ENCODE assay signal across 18 cellular contexts in genomic region chr20:40702504-40702903, GRCh38. TPM values are rescaled to one million over a fixed set of nuclear protein-coding genes. Genes with fewer than 3 reads are reported as not detected.
A peak's percentile ranks its signal among the peaks of the same experiment; 100 is the strongest.
DNase-seq lines count a peak whose midpoint lies in the region; ATAC-seq and TF ChIP-seq lines count a peak whose summit lies in the region.
"Had no signal": no experiment of that assay in that cellular context is flagged by ENCODE, and none has a peak within 500 bp of the region (broad histone marks: within the 10 kb centered on the region; RNA-seq: fewer than 3 reads in every experiment).

No MANE protein-coding gene starts in this region.

- H3K9me2 ChIP-seq in GM23338 (ENCODE audit: insufficient read depth), result no peaks in the 10 kb centered on the region

- no peak overlapping the region for H2AFZ ChIP-seq in GM23338

- DNase-seq in GM23338 (ENCODE audit: low spot score) (peak; percentile 56), Panc1 (ENCODE audit: low read depth, low spot score) (no peak), fibroblast of the aortic adventitia (ENCODE audit: low read depth) (peak; percentile 13), NCI-H2107 treated with DMSO at 0.1 percent for 48 hours (lab: John Stamatoyannopoulos, UW; ENCODE audit: unreplicated experiment) (no peak), H4 (ENCODE audit: low spot score) (no peak)
- DNase-seq: activated CD4-positive, alpha-beta T cell treated with anti-CD3 and anti-CD28 coated beads, Interleukin-2, amount 50 U/mL, for 48 hours; amniotic stem cell; CD4-positive, CD25-positive, alpha-beta regulatory T cell; naive thymus-derived CD4-positive, alpha-beta T cell; NCI-H1930; NCI-H748 treated with DMSO at 0.1 percent for 48 hours had no signal

- CTCF ChIA-PET in Panc1 (lab: Charles Lee), result no interaction called here

- ATAC-seq in GM23338 (no peak), Panc1 (no peak), HG02852 (IDR thresholded peaks at IDR 0.05; ENCODE audit: unreplicated experiment) (no peak), GM19023 (IDR thresholded peaks at IDR 0.05; ENCODE audit: unreplicated experiment) (no peak)
- ATAC-seq: activated T-helper 17 cell treated with anti-CD3 and anti-CD28 coated beads, Interleukin-2, amount 50 U/mL, for 72 hours; naive thymus-derived CD4-positive, alpha-beta T cell had no signal

- peaks cover 13% of the 10 kb centered on the region for H3K9me3 Mint-ChIP-seq in GM23338
- H3K9me3 Mint-ChIP-seq: activated T-helper 17 cell treated with anti-CD3 and anti-CD28 coated beads, Interleukin-2, amount 50 U/mL, for 72 hours; naive thymus-derived CD4-positive, alpha-beta T cell had no signal

- H3F3A ChIP-seq in GM23338 (replicated peaks; ENCODE audit: low read depth), result no peaks in the 10 kb centered on the region

- no peaks in the 10 kb centered on the region for H3K9me3 ChIP-seq in Panc1 (ENCODE audit: control insufficient read depth, insufficient read depth, low read depth, low read length)
- H3K9me3 ChIP-seq: SJSA1, thoracic aorta had no signal

- TF ChIP-seq CTCF in C4-2B (conservative IDR thresholded peaks at IDR 0.05) (peak; percentile 51), GM23338 (conservative IDR thresholded peaks at IDR 0.05; ENCODE audit: low read depth in 2 of 2) (peak; percentile 52 to 56), Panc1 (IDR thresholded peaks at IDR 0.05) (peak; percentile 34), fibroblast of the aortic adventitia (IDR thresholded peaks at IDR 0.05; ENCODE audit: insufficient read depth, low read length) (no peak)

- H3K4me1 ChIP-seq in GM23338 (ENCODE audit: insufficient read depth) (no peaks in the 10 kb centered on the region), Panc1 (ENCODE audit: control insufficient read depth, insufficient read depth, low read length) (no peaks in the 10 kb centered on the region)
- H3K4me1 ChIP-seq: SJSA1 had no signal

- H4K20me1 ChIP-seq in GM23338 (replicated peaks; ENCODE audit: insufficient read depth), result no peaks in the 10 kb centered on the region

- in situ Hi-C loops in Panc1 (cut with HindIII; ENCODE audit: low pct_unique_long_range_greater_than_20kb, low sequenced_read_pairs), result no loop called here

- POLR2A ChIA-PET in Panc1 (lab: Charles Lee), result no interaction called here

- no peak overlapping the region for H3K27ac ChIP-seq in C4-2B
- no peak overlapping the region for H3K27ac ChIP-seq in GM23338 (ENCODE audit: low read depth)
- H3K27ac ChIP-seq in Panc1 (ENCODE audit: low read length), result no peak overlapping the region
- H3K27ac ChIP-seq: SJSA1, thoracic aorta had no signal

- no peaks in the 10 kb centered on the region for H3K36me3 ChIP-seq in GM23338 (ENCODE audit: insufficient read depth)
- H3K36me3 ChIP-seq in Panc1 (ENCODE audit: control insufficient read depth, insufficient read depth, low read length), result no peaks in the 10 kb centered on the region
- H3K36me3 ChIP-seq: SJSA1, thoracic aorta had no signal

- no peak overlapping the region for H3K4me2 ChIP-seq in GM23338

- H3K27me3 ChIP-seq in GM23338 (ENCODE audit: insufficient read depth) (peaks cover 14% of the 10 kb centered on the region), Panc1 (ENCODE audit: control insufficient read depth, insufficient read depth, low read length) (peaks cover 6% of the 10 kb centered on the region; the same call in 1 of the 2 replicates)
- H3K27me3 ChIP-seq: SJSA1 had no signal

- H3K27ac Mint-ChIP-seq in GM23338, result no peak overlapping the region
- H3K27ac Mint-ChIP-seq: activated T-helper 17 cell treated with anti-CD3 and anti-CD28 coated beads, Interleukin-2, amount 50 U/mL, for 72 hours; CD4-positive, CD25-positive, alpha-beta regulatory T cell; naive thymus-derived CD4-positive, alpha-beta T cell had no signal

- H3K4me3 ChIP-seq in GM23338 (no peak overlapping the region), Panc1 (ENCODE audit: low read depth in 2 of 2, low read length in 2 of 2) (no peak overlapping the region), fibroblast of the aortic adventitia (ENCODE audit: low read depth, low read length) (no peak overlapping the region)
- H3K4me3 ChIP-seq: SJSA1, thoracic aorta had no signal

- H3K4me3 Mint-ChIP-seq in GM23338, result no peak overlapping the region
- H3K4me3 Mint-ChIP-seq: activated T-helper 17 cell treated with anti-CD3 and anti-CD28 coated beads, Interleukin-2, amount 50 U/mL, for 72 hours; CD4-positive, CD25-positive, alpha-beta regulatory T cell; IgD-negative memory B cell; naive thymus-derived CD4-positive, alpha-beta T cell had no signal

- no TSS peak for BruUV-seq in Panc1 (replicated peaks; lab: Mats Ljungman, UMichigan)

- peaks cover 3% of the 10 kb centered on the region; the same call in 1 of the 3 replicates for H3K36me3 Mint-ChIP-seq in GM23338 (ENCODE audit: low read depth)
- H3K36me3 Mint-ChIP-seq: CD4-positive, CD25-positive, alpha-beta regulatory T cell; IgD-negative memory B cell; naive thymus-derived CD4-positive, alpha-beta T cell had no signal

- no peaks in the 10 kb centered on the region for H3K79me2 ChIP-seq in GM23338 (replicated peaks; ENCODE audit: insufficient read depth)

- intact Hi-C loops in Panc1 (cut with micrococcal nuclease; ENCODE audit: unreplicated experiment), result loop anchor here (10.0 kb wide), 1 partner anchor 242 kb away; no protein-coding TSS in a partner anchor

- peaks cover 4% of the 10 kb centered on the region for H3K27me3 Mint-ChIP-seq in GM23338 (ENCODE audit: insufficient read depth, low read depth, poor library complexity)

- H3K4me1 Mint-ChIP-seq in GM23338, result peaks cover 4% of the 10 kb centered on the region; the same call in 2 of the 3 replicates
- H3K4me1 Mint-ChIP-seq: activated T-helper 17 cell treated with anti-CD3 and anti-CD28 coated beads, Interleukin-2, amount 50 U/mL, for 72 hours; CD4-positive, CD25-positive, alpha-beta regulatory T cell; IgD-negative memory B cell had no signal

TF ChIP-seq in GM23338, 12 proteins besides CTCF, POLR2A, EP300 and RAD21 (continues in another document):
- no peak for TF ChIP-seq NANOG (IDR thresholded peaks at IDR 0.05; ENCODE audit: borderline replicate concordance)
- TF ChIP-seq EZH2phosphoT487 (IDR thresholded peaks at IDR 0.05; ENCODE audit: unreplicated experiment), result no peak
- no peak for TF ChIP-seq ZNF114 (CRISPR knock-in tag; IDR thresholded peaks at IDR 0.05)
- TF ChIP-seq EZH2 (IDR thresholded peaks at IDR 0.05; ENCODE audit: low read depth, unreplicated experiment), result no peak
- no peak for TF ChIP-seq ZNF331 (CRISPR knock-in tag; IDR thresholded peaks at IDR 0.05; ENCODE audit: low read depth)
- TF ChIP-seq CREB1 (CRISPR knock-in tag; IDR thresholded peaks at IDR 0.05; ENCODE audit: low read depth), result no peak
- TF ChIP-seq, protein P1, sequence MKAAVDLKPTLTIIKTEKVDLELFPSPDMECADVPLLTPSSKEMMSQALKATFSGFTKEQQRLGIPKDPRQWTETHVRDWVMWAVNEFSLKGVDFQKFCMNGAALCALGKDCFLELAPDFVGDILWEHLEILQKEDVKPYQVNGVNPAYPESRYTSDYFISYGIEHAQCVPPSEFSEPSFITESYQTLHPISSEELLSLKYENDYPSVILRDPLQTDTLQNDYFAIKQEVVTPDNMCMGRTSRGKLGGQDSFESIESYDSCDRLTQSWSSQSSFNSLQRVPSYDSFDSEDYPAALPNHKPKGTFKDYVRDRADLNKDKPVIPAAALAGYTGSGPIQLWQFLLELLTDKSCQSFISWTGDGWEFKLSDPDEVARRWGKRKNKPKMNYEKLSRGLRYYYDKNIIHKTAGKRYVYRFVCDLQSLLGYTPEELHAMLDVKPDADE (IDR thresholded peaks at IDR 0.05), result no peak
- no peak for TF ChIP-seq STAT1 (IDR thresholded peaks at IDR 0.05; ENCODE audit: unreplicated experiment)
- TF ChIP-seq JUNB (IDR thresholded peaks at IDR 0.05; ENCODE audit: unreplicated experiment), result no peak
- TF ChIP-seq, protein P2, sequence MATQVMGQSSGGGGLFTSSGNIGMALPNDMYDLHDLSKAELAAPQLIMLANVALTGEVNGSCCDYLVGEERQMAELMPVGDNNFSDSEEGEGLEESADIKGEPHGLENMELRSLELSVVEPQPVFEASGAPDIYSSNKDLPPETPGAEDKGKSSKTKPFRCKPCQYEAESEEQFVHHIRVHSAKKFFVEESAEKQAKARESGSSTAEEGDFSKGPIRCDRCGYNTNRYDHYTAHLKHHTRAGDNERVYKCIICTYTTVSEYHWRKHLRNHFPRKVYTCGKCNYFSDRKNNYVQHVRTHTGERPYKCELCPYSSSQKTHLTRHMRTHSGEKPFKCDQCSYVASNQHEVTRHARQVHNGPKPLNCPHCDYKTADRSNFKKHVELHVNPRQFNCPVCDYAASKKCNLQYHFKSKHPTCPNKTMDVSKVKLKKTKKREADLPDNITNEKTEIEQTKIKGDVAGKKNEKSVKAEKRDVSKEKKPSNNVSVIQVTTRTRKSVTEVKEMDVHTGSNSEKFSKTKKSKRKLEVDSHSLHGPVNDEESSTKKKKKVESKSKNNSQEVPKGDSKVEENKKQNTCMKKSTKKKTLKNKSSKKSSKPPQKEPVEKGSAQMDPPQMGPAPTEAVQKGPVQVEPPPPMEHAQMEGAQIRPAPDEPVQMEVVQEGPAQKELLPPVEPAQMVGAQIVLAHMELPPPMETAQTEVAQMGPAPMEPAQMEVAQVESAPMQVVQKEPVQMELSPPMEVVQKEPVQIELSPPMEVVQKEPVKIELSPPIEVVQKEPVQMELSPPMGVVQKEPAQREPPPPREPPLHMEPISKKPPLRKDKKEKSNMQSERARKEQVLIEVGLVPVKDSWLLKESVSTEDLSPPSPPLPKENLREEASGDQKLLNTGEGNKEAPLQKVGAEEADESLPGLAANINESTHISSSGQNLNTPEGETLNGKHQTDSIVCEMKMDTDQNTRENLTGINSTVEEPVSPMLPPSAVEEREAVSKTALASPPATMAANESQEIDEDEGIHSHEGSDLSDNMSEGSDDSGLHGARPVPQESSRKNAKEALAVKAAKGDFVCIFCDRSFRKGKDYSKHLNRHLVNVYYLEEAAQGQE (IDR thresholded peaks at IDR 0.05; ENCODE audit: unreplicated experiment), result no peak

RNA-seq across cellular contexts. Expression of gene MAFB, which starts 13.5 kb away (rescaled TPM):
- 1.6 and 1.8 TPM in 2 replicates for total RNA-seq in GM23338 (2014; rRNA removed; shearing (Covaris generic))
- polyA plus RNA-seq in GM23338 (2016; fragmentation: Nextera tagmentation; extraction: Ambion mirVana), result 2.3 and 2.5 TPM in 2 replicates
- total RNA-seq in Panc1 (2021; ENCODE audit: unreplicated experiment) (0.28 TPM), fibroblast of the aortic adventitia (ENCODE audit: low replicate concordance) (1.5 and 42.8 TPM in 2 replicates)
- not detected for polyA plus RNA-seq in Panc1 (2012; ENCODE audit: insufficient read length)
- 0.25 and 0.39 TPM in 2 replicates for total RNA-seq in H4 (2014; rRNA removed; shearing (Covaris generic))
- total RNA-seq: activated T-helper 17 cell treated with anti-CD3 and anti-CD28 coated beads, Interleukin-2, amount 50 U/mL, for 72 hours; CD4-positive, CD25-positive, alpha-beta regulatory T cell; SJSA1 had no signal
- polyA plus RNA-seq: IgD-negative memory B cell; naive thymus-derived CD4-positive, alpha-beta T cell had no signal

Comparison
In these comparisons a context has a peak if more than half of its experiments do, and no peak if none do; other contexts are left out.
1. DNase-seq: peak in GM23338 (single experiment) and fibroblast of the aortic adventitia (single experiment); none in Panc1 (single experiment), NCI-H2107 treated with DMSO at 0.1 percent for 48 hours (single experiment) and H4 (single experiment).